ENCODE assay signal across 19 cellular contexts in genomic region chr4:115453416-115453815, GRCh38.
"Had no signal": no experiment of that assay in that cellular context is flagged by ENCODE, and none has a peak within 500 bp of the region (broad histone marks: within the 10 kb centered on the region; RNA-seq: fewer than 3 reads in every experiment).

No MANE protein-coding gene starts in this region.

- H3K27me3 Mint-ChIP-seq: activated naive CD8-positive, alpha-beta T cell treated with anti-CD3 and anti-CD28 coated beads, Interleukin-2, amount 50 U/mL, for 24 hours; natural killer cell treated with Interleukin-12 subunit alpha and Interleukin-12 subunit beta and Interleukin-15 and Interleukin-18, amount 100 ng/mL, for 72 hours; progenitor cell of endocrine pancreas; type B pancreatic cell had no signal

- H3K27ac ChIP-seq: heart right ventricle, right atrium auricular region, skin epidermis, suprapubic skin had no signal

- H3K9me3 ChIP-seq: ascending aorta, right atrium auricular region, suprapubic skin had no signal

- H3K4me3 Mint-ChIP-seq: activated naive CD4-positive, alpha-beta T cell treated with anti-CD3 and anti-CD28 coated beads for 36 hours; activated naive CD8-positive, alpha-beta T cell treated with anti-CD3 and anti-CD28 coated beads, Interleukin-2, amount 50 U/mL, for 24 hours; natural killer cell treated with Interleukin-12 subunit alpha and Interleukin-12 subunit beta and Interleukin-15 and Interleukin-18, amount 100 ng/mL, for 72 hours; T-helper 2 cell treated with Interferon-gamma antibody and Interleukin-4, amounts not matched to agents 5 μg/mL and 100 μg/mL, for 36 hours; type B pancreatic cell had no signal

- H3K4me3 ChIP-seq: ascending aorta, coronary artery, heart right ventricle, right atrium auricular region, skin epidermis, suprapubic skin had no signal

- H3K4me1 ChIP-seq: ascending aorta, heart right ventricle, right atrium auricular region, suprapubic skin had no signal

- H3K4me1 Mint-ChIP-seq: activated naive CD8-positive, alpha-beta T cell treated with anti-CD3 and anti-CD28 coated beads, Interleukin-2, amount 50 U/mL, for 24 hours had no signal

- H3K27me3 ChIP-seq: ascending aorta, heart right ventricle, right atrium auricular region, suprapubic skin had no signal

- H3K36me3 Mint-ChIP-seq: type B pancreatic cell had no signal

- DNase-seq: activated CD4-positive, alpha-beta T cell treated with anti-CD3 and anti-CD28 coated beads, Interleukin-2, amount 50 U/mL, for 1 hour; activated naive CD4-positive, alpha-beta T cell treated with anti-CD3 and anti-CD28 coated beads for 36 hours; activated naive CD8-positive, alpha-beta T cell treated with anti-CD3 and anti-CD28 coated beads, Interleukin-2, amount 50 U/mL, for 24 hours; activated T-cell treated with anti-CD3 and anti-CD28 coated beads for 4 hours; caudate nucleus; foreskin melanocyte; heart right ventricle; occipital lobe; stimulated activated naive CD8-positive, alpha-beta T cell treated with anti-CD3 and anti-CD28 coated beads, Interleukin-15, Interleukin-2, amounts not matched to agents 100 U/mL and 50 U/mL, for 24 hours had no signal

- H3K27ac Mint-ChIP-seq: activated naive CD4-positive, alpha-beta T cell treated with anti-CD3 and anti-CD28 coated beads for 36 hours; activated naive CD8-positive, alpha-beta T cell treated with anti-CD3 and anti-CD28 coated beads, Interleukin-2, amount 50 U/mL, for 24 hours; activated T-helper 2 cell treated with anti-CD3 and anti-CD28 coated beads, Interferon-gamma antibody, Interleukin-2, Interleukin-4, amounts not matched to agents 10 μg/mL and 5 μg/mL and 100 μg/mL, durations not matched to agents 14 hours and 24 hours and 36 hours; natural killer cell treated with Interleukin-12 subunit alpha and Interleukin-12 subunit beta and Interleukin-15 and Interleukin-18, amount 100 ng/mL, for 72 hours; progenitor cell of endocrine pancreas; T-helper 2 cell treated with Interferon-gamma antibody and Interleukin-4, amounts not matched to agents 5 μg/mL and 100 μg/mL, for 36 hours; type B pancreatic cell had no signal

- H3K36me3 ChIP-seq: ascending aorta, heart right ventricle, right atrium auricular region, suprapubic skin had no signal

- H3K9me3 Mint-ChIP-seq: activated T-helper 2 cell treated with anti-CD3 and anti-CD28 coated beads, Interferon-gamma antibody, Interleukin-2, Interleukin-4, amounts not matched to agents 10 μg/mL and 5 μg/mL and 100 μg/mL, durations not matched to agents 14 hours and 24 hours and 36 hours; T-helper 2 cell treated with Interferon-gamma antibody and Interleukin-4, amounts not matched to agents 5 μg/mL and 100 μg/mL, for 36 hours had no signal
